9 cellular contexts compared by ENCODE assay signal in genomic region chr17:50893183-50893993, GRCh38. TPM values are rescaled to one million over a fixed set of nuclear protein-coding genes. Genes with fewer than 3 reads are reported as not detected.
DNase-seq lines count a peak whose midpoint lies in the region; ATAC-seq and TF ChIP-seq lines count a peak whose summit lies in the region.
"Had no signal": no experiment of that assay in that cellular context is flagged by ENCODE, and none has a peak within 500 bp of the region (broad histone marks: within the 10 kb centered on the region; RNA-seq: fewer than 3 reads in every experiment).

No MANE protein-coding gene starts in this region.

- H3K27me3 Mint-ChIP-seq in brain (no peaks in the 10 kb centered on the region), endothelial cell (ENCODE audit: unreplicated experiment) (peaks cover 5% of the 10 kb centered on the region)
- peaks cover 0 to 16% of the 10 kb centered on the region in 2 donors for H3K27me3 Mint-ChIP-seq in natural killer cell treated with Interleukin-12 subunit alpha and Interleukin-12 subunit beta and Interleukin-15 and Interleukin-18, amount 100 ng/mL, for 72 hours

- no peaks in the 10 kb centered on the region for H3K36me3 Mint-ChIP-seq in brain
- no peaks in the 10 kb centered on the region for H3K36me3 Mint-ChIP-seq in endothelial cell (ENCODE audit: low read depth, unreplicated experiment)
- no peaks in the 10 kb centered on the region for H3K36me3 Mint-ChIP-seq in natural killer cell treated with Interleukin-12 subunit alpha and Interleukin-12 subunit beta and Interleukin-15 and Interleukin-18, amount 100 ng/mL, for 72 hours

- DNase-seq in LoVo (ENCODE audit: low spot score) (peak; percentile 74), stomach (no peak), endothelial cell (ENCODE audit: low spot score) (no peak), SHP77 treated with DMSO at 0.1 percent for 48 hours (lab: John Stamatoyannopoulos, UW) (no peak), AG20443 (ENCODE audit: low spot score) (no peak)
- no peak for DNase-seq in natural killer cell treated with Interleukin-12 subunit alpha and Interleukin-12 subunit beta and Interleukin-15 and Interleukin-18, amount 100 ng/mL, for 72 hours (ENCODE audit: low spot score)
- DNase-seq: NCI-H1436 had no signal

- no peak for ATAC-seq in natural killer cell treated with Interleukin-12 subunit alpha and Interleukin-12 subunit beta and Interleukin-15 and Interleukin-18, amount 100 ng/mL, for 72 hours

- H3K27ac Mint-ChIP-seq in brain (peak overlapping the region; percentile 71 to 98 (median 89)), endothelial cell (ENCODE audit: unreplicated experiment) (no peak overlapping the region)
- no peak overlapping the region for H3K27ac Mint-ChIP-seq in natural killer cell treated with Interleukin-12 subunit alpha and Interleukin-12 subunit beta and Interleukin-15 and Interleukin-18, amount 100 ng/mL, for 72 hours

- H3K4me3 Mint-ChIP-seq in brain (peak overlapping the region in 4 of 5 experiments; percentile 8 to 50 (median 22)), endothelial cell (ENCODE audit: unreplicated experiment) (no peak overlapping the region)
- no peak overlapping the region for H3K4me3 Mint-ChIP-seq in natural killer cell treated with Interleukin-12 subunit alpha and Interleukin-12 subunit beta and Interleukin-15 and Interleukin-18, amount 100 ng/mL, for 72 hours

- peaks cover 0 to 46% (median 8%) of the 10 kb centered on the region in 4 donors for H3K4me1 ChIP-seq in stomach

- TF ChIP-seq EP300 in stomach (IDR thresholded peaks at IDR 0.05): no peak

- intact Hi-C loops in stomach (cut with DNase I; ENCODE audit: low total_unique reads): no loop called here

- WGBS in stomach, 5 donors: 63 to 78% (median 75%) methylated on average over 28 of the region's 28 CpGs

- H3K27ac ChIP-seq in layer of hippocampus (ENCODE audit: low read depth, low read length) (peak overlapping the region; percentile 87), stomach (peak overlapping the region in 3 of 5 donors; percentile 14 to 43 (median 40))

- H3K27me3 ChIP-seq in layer of hippocampus (ENCODE audit: control insufficient read depth, insufficient read depth, low read length) (no peaks in the 10 kb centered on the region), stomach (no peaks in the 10 kb centered on the region)

- TF ChIP-seq CTCF in brain (conservative IDR thresholded peaks at IDR 0.05): no peak
- TF ChIP-seq CTCF in stomach (IDR thresholded peaks at IDR 0.05): no peak
- TF ChIP-seq CTCF in endothelial cell (IDR thresholded peaks at IDR 0.05; ENCODE audit: unreplicated experiment): no peak

- peaks cover 32% of the 10 kb centered on the region for H3K4me1 Mint-ChIP-seq in brain
- H3K4me1 Mint-ChIP-seq in endothelial cell (ENCODE audit: unreplicated experiment): no peaks in the 10 kb centered on the region
- H3K4me1 Mint-ChIP-seq in natural killer cell treated with Interleukin-12 subunit alpha and Interleukin-12 subunit beta and Interleukin-15 and Interleukin-18, amount 100 ng/mL, for 72 hours (ENCODE audit: low read depth in 2 of 2): no peaks in the 10 kb centered on the region

- H3K9me3 ChIP-seq in stomach: no peaks in the 10 kb centered on the region

- H3K36me3 ChIP-seq in stomach: no peaks in the 10 kb centered on the region

- no peak for TF ChIP-seq POLR2A in stomach (IDR thresholded peaks at IDR 0.05)

- H3K9me3 Mint-ChIP-seq in brain: peaks cover 0 to 2% (median 0%) of the 10 kb centered on the region in 5 experiments
- no peaks in the 10 kb centered on the region for H3K9me3 Mint-ChIP-seq in endothelial cell (ENCODE audit: unreplicated experiment)
- H3K9me3 Mint-ChIP-seq in natural killer cell treated with Interleukin-12 subunit alpha and Interleukin-12 subunit beta and Interleukin-15 and Interleukin-18, amount 100 ng/mL, for 72 hours: no peaks in the 10 kb centered on the region

- no peak overlapping the region for H3K4me3 ChIP-seq in stomach

RNA-seq across cellular contexts. Expression of gene TOB1, which starts 27.2 kb away (rescaled TPM):
- polyA plus RNA-seq in brain (ENCODE audit: insufficient read depth, low read depth, low replicate concordance) (14.6 TPM), stomach (10 to 100 TPM; 30.1 to 40.0 (median 39.9) TPM)
- total RNA-seq in stomach (100 to 1,000 TPM in 3 of 5 donors, 10 to 100 TPM in 2; 69.4 to 346 (median 100) TPM), endothelial cell (ENCODE audit: unreplicated experiment) (15.5 TPM)
- total RNA-seq in natural killer cell treated with Interleukin-12 subunit alpha and Interleukin-12 subunit beta and Interleukin-15 and Interleukin-18, amount 100 ng/mL, for 72 hours: 10 to 100 TPM; 12.1 to 30.7 TPM

RNA-seq across cellular contexts. Expression of gene WFIKKN2, which starts 58.0 kb away (rescaled TPM):
- polyA plus RNA-seq in brain (ENCODE audit: insufficient read depth, low read depth, low replicate concordance) (0.70 TPM), stomach (under 1 TPM; 0.05 to 0.46 (median 0.06) TPM)
- total RNA-seq in stomach (under 1 TPM in 1 of 5 donors, not detected in 4; 0.37 TPM), endothelial cell (ENCODE audit: unreplicated experiment) (not detected)
- total RNA-seq in natural killer cell treated with Interleukin-12 subunit alpha and Interleukin-12 subunit beta and Interleukin-15 and Interleukin-18, amount 100 ng/mL, for 72 hours: not detected

Comparison
In these comparisons a context has a peak if more than half of its experiments do, and no peak if none do; other contexts are left out.
1. H3K27ac Mint-ChIP-seq: peak in brain (5 of 5); none in endothelial cell (single experiment) and natural killer cell treated with Interleukin-12 subunit alpha and Interleukin-12 subunit beta and Interleukin-15 and Interleukin-18, amount 100 ng/mL, for 72 hours (0 of 2).
2. H3K4me3 Mint-ChIP-seq: peak in brain (4 of 5); none in endothelial cell (single experiment) and natural killer cell treated with Interleukin-12 subunit alpha and Interleukin-12 subunit beta and Interleukin-15 and Interleukin-18, amount 100 ng/mL, for 72 hours (single experiment).